ENCODE assay signal across 9 cellular contexts in the genomic region with DNA sequence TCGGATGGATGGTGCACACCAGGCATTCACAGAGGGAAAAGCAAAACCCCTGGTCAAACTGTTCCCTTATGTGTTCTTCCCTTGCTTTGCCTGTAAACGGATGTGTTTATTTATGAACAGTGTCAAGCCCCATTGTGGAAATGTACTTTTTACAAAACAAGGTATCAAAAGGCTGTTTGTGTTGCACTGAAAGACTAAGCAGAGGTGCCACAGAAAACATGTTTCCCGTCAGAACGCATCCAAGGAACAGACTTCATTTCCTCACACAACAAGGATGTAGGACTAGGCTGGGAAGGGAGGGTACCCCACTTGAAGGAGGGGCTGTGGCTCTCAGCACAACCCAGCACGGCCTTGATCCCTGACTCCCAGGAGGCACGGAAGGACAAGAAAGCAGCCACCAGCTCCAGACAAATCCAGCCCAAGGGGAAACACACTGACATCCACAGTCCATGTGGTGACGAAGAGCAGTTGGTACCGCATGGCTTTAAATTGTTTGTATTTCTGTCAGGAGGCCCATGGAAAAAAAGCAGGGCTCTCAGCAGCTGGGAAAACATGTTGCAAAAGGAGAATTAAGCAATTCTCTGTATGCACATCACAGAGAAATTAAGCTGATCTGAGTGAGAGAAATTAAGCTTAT.
DNase-seq lines count a peak whose midpoint lies in the region; ATAC-seq and TF ChIP-seq lines count a peak whose summit lies in the region.
"Had no signal": no experiment of that assay in that cellular context is flagged by ENCODE, and none has a peak within 500 bp of the region (broad histone marks: within the 10 kb centered on the region; RNA-seq: fewer than 3 reads in every experiment).

No MANE protein-coding gene starts in this region.

- H3K4me1 ChIP-seq in CD4-positive, CD25-positive, alpha-beta regulatory T cell (ENCODE audit: control insufficient read depth, insufficient read depth, low read length, poor library complexity, severe bottlenecking) = peaks cover 69% of the 10 kb centered on the region
- H3K4me1 ChIP-seq in OCI-LY3 (ENCODE audit: low read length) (peaks cover 99% of the 10 kb centered on the region), esophagus muscularis mucosa (peaks cover 92 to 100% (median 100%) of the 10 kb centered on the region in 4 donors)

- H3K27me3 Mint-ChIP-seq in CD4-positive, CD25-positive, alpha-beta regulatory T cell = no peaks in the 10 kb centered on the region
- no peaks in the 10 kb centered on the region for H3K27me3 Mint-ChIP-seq in osteocyte (ENCODE audit: unreplicated experiment)

- H3K9me3 ChIP-seq in CD4-positive, CD25-positive, alpha-beta regulatory T cell (ENCODE audit: control insufficient read depth in 2 of 2, low read length in 2 of 2) = no peaks in the 10 kb centered on the region
- H3K9me3 ChIP-seq in OCI-LY3 (ENCODE audit: insufficient read depth, low read length) = no peaks in the 10 kb centered on the region
- no peaks in the 10 kb centered on the region for H3K9me3 ChIP-seq in esophagus muscularis mucosa

- no peak for TF ChIP-seq CTCF in OCI-LY3 (IDR thresholded peaks at IDR 0.05; ENCODE audit: low read depth, low read length)
- no peak for TF ChIP-seq CTCF in esophagus muscularis mucosa (IDR thresholded peaks at IDR 0.05)
- no peak for TF ChIP-seq CTCF in osteocyte (IDR thresholded peaks at IDR 0.05)

- H3K27me3 ChIP-seq in CD4-positive, CD25-positive, alpha-beta regulatory T cell (ENCODE audit: control insufficient read depth, insufficient read depth, low read length) = no peaks in the 10 kb centered on the region
- H3K27me3 ChIP-seq in OCI-LY3 (ENCODE audit: low read depth, low read length) (no peaks in the 10 kb centered on the region), esophagus muscularis mucosa (no peaks in the 10 kb centered on the region)

- no peak for ATAC-seq in CD4-positive, CD25-positive, alpha-beta regulatory T cell (ENCODE audit: low read depth in 2 of 2)
- ATAC-seq in HG03520 (IDR thresholded peaks at IDR 0.05; ENCODE audit: unreplicated experiment) = no peak
- no peak for ATAC-seq in GM18868 (IDR thresholded peaks at IDR 0.05; ENCODE audit: unreplicated experiment)

- H3K9me3 Mint-ChIP-seq in CD4-positive, CD25-positive, alpha-beta regulatory T cell = no peaks in the 10 kb centered on the region
- no peaks in the 10 kb centered on the region for H3K9me3 Mint-ChIP-seq in osteocyte (ENCODE audit: unreplicated experiment)

- TF ChIP-seq POLR2A in esophagus muscularis mucosa (IDR thresholded peaks at IDR 0.05; ENCODE audit: low read depth) = no peak

- peaks cover 18% of the 10 kb centered on the region for H3K36me3 Mint-ChIP-seq in CD4-positive, CD25-positive, alpha-beta regulatory T cell
- peaks cover 6% of the 10 kb centered on the region for H3K36me3 Mint-ChIP-seq in osteocyte (ENCODE audit: unreplicated experiment)

- peak; percentile 60 for TF ChIP-seq EP300 in esophagus muscularis mucosa (IDR thresholded peaks at IDR 0.05)

- 7% methylated on average over 8 of the region's 8 CpGs for WGBS in esophagus muscularis mucosa

- intact Hi-C loops in esophagus muscularis mucosa (cut with DNase I) = no loop called here

- no peak for DNase-seq in CD4-positive, CD25-positive, alpha-beta regulatory T cell
- DNase-seq in esophagus muscularis mucosa (ENCODE audit: extremely low spot score) (no peak), osteocyte (ENCODE audit: extremely low spot score, unreplicated experiment) (no peak), putamen (ENCODE audit: low spot score) (no peak), NCI-H187 treated with DMSO at 0.1 percent for 48 hours (lab: John Stamatoyannopoulos, UW) (no peak)
- DNase-seq: activated gamma-delta T cell had no signal

- H3K79me2 ChIP-seq in OCI-LY3 (ENCODE audit: low read length) = peaks cover 44% of the 10 kb centered on the region

- H3K27ac Mint-ChIP-seq in CD4-positive, CD25-positive, alpha-beta regulatory T cell = peak overlapping the region; percentile 91 to 95 (median 94)
- H3K27ac Mint-ChIP-seq in osteocyte (ENCODE audit: unreplicated experiment) = peak overlapping the region; percentile 99

- peak overlapping the region; percentile 86 for H3K4me2 ChIP-seq in OCI-LY3 (ENCODE audit: low read length)

- H2AFZ ChIP-seq in OCI-LY3 (ENCODE audit: low read depth, low read length) = no peak overlapping the region

- peak overlapping the region; percentile 67 for H3K27ac ChIP-seq in CD4-positive, CD25-positive, alpha-beta regulatory T cell (ENCODE audit: insufficient read depth, low read length, poor library complexity, severe bottlenecking)
- H3K27ac ChIP-seq in OCI-LY3 (ENCODE audit: low read length) = peak overlapping the region; percentile 94
- H3K27ac ChIP-seq in esophagus muscularis mucosa (replicated peaks in 1 of 4) = peak overlapping the region; percentile 91 to 96 (median 92)

- peak overlapping the region; percentile 75 to 94 (median 92) for H3K4me3 Mint-ChIP-seq in CD4-positive, CD25-positive, alpha-beta regulatory T cell
- H3K4me3 Mint-ChIP-seq in osteocyte (ENCODE audit: unreplicated experiment) = peak overlapping the region; percentile 68

- H3K36me3 ChIP-seq in CD4-positive, CD25-positive, alpha-beta regulatory T cell (ENCODE audit: control insufficient read depth, insufficient read depth, low read length) = peaks cover 14% of the 10 kb centered on the region
- peaks cover 21% of the 10 kb centered on the region for H3K36me3 ChIP-seq in OCI-LY3 (replicated peaks; ENCODE audit: low read depth, low read length)
- H3K36me3 ChIP-seq in esophagus muscularis mucosa = peaks cover 0 to 2% (median 0%) of the 10 kb centered on the region in 4 donors

- H3K4me1 Mint-ChIP-seq in CD4-positive, CD25-positive, alpha-beta regulatory T cell = peaks cover 44 to 99% (median 66%) of the 10 kb centered on the region in 4 donors
- H3K4me1 Mint-ChIP-seq in osteocyte (ENCODE audit: unreplicated experiment) = peaks cover 98% of the 10 kb centered on the region

- peak overlapping the region; percentile 83 for H3K9ac ChIP-seq in OCI-LY3 (ENCODE audit: low read length)

- H3K4me3 ChIP-seq in CD4-positive, CD25-positive, alpha-beta regulatory T cell (ENCODE audit: low read depth, low read length) = peak overlapping the region; percentile 81
- H3K4me3 ChIP-seq in OCI-LY3 (ENCODE audit: low read length) (peak overlapping the region; percentile 66), esophagus muscularis mucosa (peak overlapping the region; percentile 48 to 62 (median 59))

- no peaks in the 10 kb centered on the region for H4K20me1 ChIP-seq in OCI-LY3 (ENCODE audit: insufficient read depth, low read length)
